In genomic region chr3:176785207-176785606, GRCh38 we compare ENCODE assay signal across 17 cellular contexts.
DNase-seq lines count a peak whose midpoint lies in the region; ATAC-seq and TF ChIP-seq lines count a peak whose summit lies in the region.
"Had no signal": no experiment of that assay in that cellular context is flagged by ENCODE, and none has a peak within 500 bp of the region (broad histone marks: within the 10 kb centered on the region; RNA-seq: fewer than 3 reads in every experiment).

No MANE protein-coding gene starts in this region.

- H3K9ac ChIP-seq in SK-N-MC (ENCODE audit: insufficient read length): no peak overlapping the region

- H3K9me3 ChIP-seq in SK-N-MC (ENCODE audit: low read depth, low read length) (no peaks in the 10 kb centered on the region), sigmoid colon (no peaks in the 10 kb centered on the region)

- DNase-seq in DMS79 treated with DMSO at 0.1 percent for 48 hours (lab: John Stamatoyannopoulos, UW): peak; percentile 34
- no peak for DNase-seq in DMS79 (lab: John Stamatoyannopoulos, UW)
- DNase-seq in SK-N-MC (ENCODE audit: low read depth, low spot score): no peak
- DNase-seq in inferior parietal cortex (ENCODE audit: extremely low spot score): peak; percentile 28
- peak; percentile 74 for DNase-seq in sigmoid colon
- DNase-seq in NCI-H774 (lab: John Stamatoyannopoulos, UW): no peak
- no peak for DNase-seq in NAMALWA (ENCODE audit: low spot score)
- DNase-seq: CD8-positive, alpha-beta T cell; EL; HCEC 1CT; NCI-H1436 treated with DMSO at 0.1 percent for 48 hours; NCI-H345; NCI-H82; SHP77 treated with DMSO at 0.1 percent for 48 hours had no signal

- no peak for TF ChIP-seq POLR2A in sigmoid colon (IDR thresholded peaks at IDR 0.05)

- H3K4me3 ChIP-seq in SK-N-MC (no peak overlapping the region), sigmoid colon (no peak overlapping the region)

- 60 to 62% methylated on average over 3 of the region's 3 CpGs for WGBS in sigmoid colon, 2 donors

- no peak for TF ChIP-seq EP300 in sigmoid colon (IDR thresholded peaks at IDR 0.05)

- no peaks in the 10 kb centered on the region for H3K36me3 ChIP-seq in SK-N-MC (ENCODE audit: insufficient read depth, low read length)
- H3K36me3 ChIP-seq in sigmoid colon: no peaks in the 10 kb centered on the region

- intact Hi-C loops in sigmoid colon (cut with DNase I): no loop called here

- H3K27ac ChIP-seq in SK-N-MC (peak overlapping the region; percentile 34), sigmoid colon (peak overlapping the region in 3 of 4 donors; percentile 63 to 77 (median 75))
- H3K27ac ChIP-seq: 22Rv1 had no signal

- peaks cover 0 to 43% (median 35%) of the 10 kb centered on the region in 4 donors for H3K4me1 ChIP-seq in sigmoid colon

- H3K27me3 ChIP-seq in sigmoid colon: no peaks in the 10 kb centered on the region

- no peak for TF ChIP-seq CTCF in sigmoid colon (IDR thresholded peaks at IDR 0.05)

- ATAC-seq in GM19035 (IDR thresholded peaks at IDR 0.05; ENCODE audit: unreplicated experiment): no peak
- ATAC-seq: CD8-positive, alpha-beta T cell; Panc1 had no signal

Comparison
In these comparisons a context has a peak if more than half of its experiments do, and no peak if none do; other contexts are left out.
1. DNase-seq: peak in DMS79 treated with DMSO at 0.1 percent for 48 hours (single experiment), inferior parietal cortex (single experiment) and sigmoid colon (single experiment); none in DMS79 (single experiment), SK-N-MC (single experiment), NCI-H774 (single experiment) and NAMALWA (single experiment).